ENCODE assay signal across 25 cellular contexts in genomic region chr2:26633993-26634392, GRCh38. TPM values are rescaled to one million over a fixed set of nuclear protein-coding genes. Genes with fewer than 3 reads are reported as not detected.
DNase-seq lines count a peak whose midpoint lies in the region; ATAC-seq, FAIRE-seq and TF ChIP-seq lines count a peak whose summit lies in the region.
"Had no signal": no experiment of that assay in that cellular context is flagged by ENCODE, and none has a peak within 500 bp of the region (broad histone marks: within the 10 kb centered on the region; RNA-seq: fewer than 3 reads in every experiment).

No MANE protein-coding gene starts in this region.

- H3K9me3 ChIP-seq in upper lobe of right lung: no peaks in the 10 kb centered on the region

- no peak overlapping the region for H3K4me3 ChIP-seq in upper lobe of right lung
- H3K4me3 ChIP-seq: GM23248 had no signal

- no peaks in the 10 kb centered on the region for H3K9me3 Mint-ChIP-seq in CD14-positive monocyte
- H3K9me3 Mint-ChIP-seq: CD4-positive, alpha-beta memory T cell had no signal

- no peak for ATAC-seq in upper lobe of right lung
- no peak for ATAC-seq in HG02623 (IDR thresholded peaks at IDR 0.05; ENCODE audit: unreplicated experiment)
- no peak for ATAC-seq in GM21526 (IDR thresholded peaks at IDR 0.05; ENCODE audit: low FRiP score, unreplicated experiment)

- no peak for FAIRE-seq in urothelium cell line (lab: Jason Lieb, UNC)
- FAIRE-seq: GM12891, GM18507, H1 had no signal

- H3K27me3 Mint-ChIP-seq in CD14-positive monocyte (ENCODE audit: low read depth in 3 of 3): peaks cover 2 to 11% (median 6%) of the 10 kb centered on the region in 3 donors

- H3K36me3 ChIP-seq in upper lobe of right lung: no peaks in the 10 kb centered on the region

- H3K27ac ChIP-seq in upper lobe of right lung: no peak overlapping the region
- H3K27ac ChIP-seq: C4-2B, GM23248 had no signal

- peaks cover 4% of the 10 kb centered on the region for H3K4me1 Mint-ChIP-seq in CD14-positive monocyte
- H3K4me1 Mint-ChIP-seq: CD4-positive, alpha-beta memory T cell had no signal

- H3K27ac Mint-ChIP-seq in CD14-positive monocyte: no peak overlapping the region
- H3K27ac Mint-ChIP-seq: CD4-positive, alpha-beta memory T cell had no signal

- DNase-seq in CD14-positive monocyte (ENCODE audit: low spot score) (peak; percentile 21), islet precursor cell (peak; percentile 56), posterior vena cava (ENCODE audit: low spot score) (peak; percentile 28), upper lobe of right lung (peak; percentile 11), urothelium cell line (ENCODE audit: low spot score) (no peak)
- DNase-seq: Calu3; CD4-positive, alpha-beta memory T cell; COR-L47; DMS53; DMS79 treated with DMSO at 0.1 percent for 48 hours; GF-D8; GM23248; H7; HCEC 1CT had no signal

- intact Hi-C loops in CD14-positive monocyte (cut with micrococcal nuclease): no loop called here
- intact Hi-C loops in posterior vena cava (cut with DNase I): no loop called here
- intact Hi-C loops in upper lobe of right lung (cut with DNase I): no loop called here

- H3K27me3 ChIP-seq in upper lobe of right lung: no peaks in the 10 kb centered on the region

- H3K4me1 ChIP-seq in upper lobe of right lung: no peaks in the 10 kb centered on the region

- TF ChIP-seq CTCF in CD14-positive monocyte (IDR thresholded peaks at IDR 0.05) (no peak), upper lobe of right lung (IDR thresholded peaks at IDR 0.05) (no peak)

- no peaks in the 10 kb centered on the region for H3K36me3 Mint-ChIP-seq in CD14-positive monocyte
- H3K36me3 Mint-ChIP-seq: CD4-positive, alpha-beta memory T cell had no signal

- no peak overlapping the region for H3K4me3 Mint-ChIP-seq in CD14-positive monocyte
- H3K4me3 Mint-ChIP-seq: CD4-positive, alpha-beta memory T cell had no signal

RNA-seq across cellular contexts. Expression of gene CIB4, which starts 7.2 kb away (rescaled TPM):
- not detected for polyA plus RNA-seq in CD14-positive monocyte
- not detected for total RNA-seq in posterior vena cava
- not detected for total RNA-seq in upper lobe of right lung
- total RNA-seq: A172; A673; Calu3; CD4-positive, alpha-beta memory T cell; Daoy; G401; GM23248; H1; H7 had no signal
- polyA plus RNA-seq: BJ; CD4-positive, alpha-beta memory T cell; GM23248; H1 had no signal

RNA-seq across cellular contexts. Expression of gene KCNK3, which starts 58.5 kb away (rescaled TPM):
- polyA plus RNA-seq in CD14-positive monocyte: not detected
- 10 to 100 TPM; 13.1 to 24.4 TPM for total RNA-seq in posterior vena cava
- total RNA-seq in upper lobe of right lung: 25.4 TPM
- total RNA-seq: Calu3; CD4-positive, alpha-beta memory T cell; G401; GM23248 had no signal
- polyA plus RNA-seq: CD4-positive, alpha-beta memory T cell; GM23248 had no signal
